Comparison of ENCODE assay signal across 9 cellular contexts in genomic region chr10:86367339-86367951, GRCh38. TPM values are rescaled to one million over a fixed set of nuclear protein-coding genes. Genes with fewer than 3 reads are reported as not detected.
DNase-seq lines count a peak whose midpoint lies in the region; ATAC-seq and TF ChIP-seq lines count a peak whose summit lies in the region.
"Had no signal": no experiment of that assay in that cellular context is flagged by ENCODE, and none has a peak within 500 bp of the region (broad histone marks: within the 10 kb centered on the region; RNA-seq: fewer than 3 reads in every experiment).

No MANE protein-coding gene starts in this region.

- H3K27me3 ChIP-seq in layer of hippocampus (ENCODE audit: control insufficient read depth, insufficient read depth, low read length) (peaks cover 2% of the 10 kb centered on the region), thoracic aorta (replicated peaks; ENCODE audit: insufficient read depth) (peaks cover 6% of the 10 kb centered on the region)

- DNase-seq in NCI-H146 (lab: John Stamatoyannopoulos, UW) (peak; percentile 50), NCI-H146 treated with DMSO at 0.1 percent for 48 hours (lab: John Stamatoyannopoulos, UW; ENCODE audit: unreplicated experiment) (no peak), anterior cingulate cortex (lab: John Stamatoyannopoulos, UW) (peak in 47 of 58 donors; percentile 32 to 85 (median 64)), thoracic aorta (ENCODE audit: low spot score) (no peak), ureter (ENCODE audit: low spot score) (no peak), NCI-H1092 (lab: John Stamatoyannopoulos, UW) (no peak)
- DNase-seq: ACHN had no signal

- ATAC-seq in thoracic aorta (ENCODE audit: insufficient number of reproducible peaks, low FRiP score, low read depth) (no peak), HG03139 (IDR thresholded peaks at IDR 0.05; ENCODE audit: unreplicated experiment) (no peak)

- peaks cover 7 to 42% of the 10 kb centered on the region in 2 donors for H3K4me1 ChIP-seq in thoracic aorta (ENCODE audit: control insufficient read depth in 1 of 2, low read depth in 2 of 2)

- H3K36me3 ChIP-seq in thoracic aorta: no peaks in the 10 kb centered on the region

- no peak for TF ChIP-seq CTCF in thoracic aorta (IDR thresholded peaks at IDR 0.05)

- H3K27ac ChIP-seq in layer of hippocampus (ENCODE audit: low read depth, low read length) (peak overlapping the region; percentile 83), thoracic aorta (no peak overlapping the region)

- H3K4me3 ChIP-seq in thoracic aorta: peak overlapping the region; percentile 76

- no peaks in the 10 kb centered on the region for H3K9me3 ChIP-seq in thoracic aorta

RNA-seq across cellular contexts. Expression of gene GRID1, which starts 0.8 kb away (rescaled TPM):
- total RNA-seq in thoracic aorta (under 1 TPM; 0.27 to 0.85 TPM), ureter (2.7 TPM)

Comparison
In these comparisons a context has a peak if more than half of its experiments do, and no peak if none do; other contexts are left out.
1. DNase-seq: peak in NCI-H146 (single experiment) and anterior cingulate cortex (47 of 58); none in NCI-H146 treated with DMSO at 0.1 percent for 48 hours (single experiment), thoracic aorta (single experiment), ureter (single experiment) and NCI-H1092 (single experiment).